In genomic region chr10:24416248-24416647, GRCh38 we compare ENCODE assay signal across 19 cellular contexts.
DNase-seq lines count a peak whose midpoint lies in the region; ATAC-seq and TF ChIP-seq lines count a peak whose summit lies in the region.
"Had no signal": no experiment of that assay in that cellular context is flagged by ENCODE, and none has a peak within 500 bp of the region (broad histone marks: within the 10 kb centered on the region; RNA-seq: fewer than 3 reads in every experiment).

No MANE protein-coding gene starts in this region.

- TF ChIP-seq CTCF in gastroesophageal sphincter (IDR thresholded peaks at IDR 0.05) (no peak), ovary (IDR thresholded peaks at IDR 0.05) (no peak), testis (IDR thresholded peaks at IDR 0.05) (no peak)

- ATAC-seq in gastroesophageal sphincter (peak; percentile 50), aorta (ENCODE audit: low FRiP score) (no peak)
- ATAC-seq in activated CD4-positive, CD25-positive, alpha-beta regulatory T cell treated with anti-CD3 and anti-CD28 coated beads, Interleukin-2, amount 50 U/mL, for 24 hours, result no peak
- ATAC-seq: activated CD8-positive, alpha-beta T cell treated with anti-CD3 and anti-CD28 coated beads for 36 hours; HepG2 had no signal

- H3K4me3 ChIP-seq in adipocyte (ENCODE audit: low read length), result no peak overlapping the region
- H3K4me3 ChIP-seq in gastroesophageal sphincter, result no peak overlapping the region
- no peak overlapping the region for H3K4me3 ChIP-seq in ovary
- H3K4me3 ChIP-seq in testis, result no peak overlapping the region
- no peak overlapping the region for H3K4me3 ChIP-seq in aorta (ENCODE audit: low read length in 2 of 2)
- H3K4me3 ChIP-seq: GM23338, PC-9, SJSA1, thoracic aorta had no signal

- TF ChIP-seq EP300 in gastroesophageal sphincter (IDR thresholded peaks at IDR 0.05), result no peak
- TF ChIP-seq EP300 in ovary (IDR thresholded peaks at IDR 0.05), result no peak

- H3K9ac ChIP-seq in adipocyte (ENCODE audit: low read length), result peak overlapping the region; percentile 43

- H3K36me3 ChIP-seq in adipocyte (ENCODE audit: control insufficient read depth, insufficient read depth, low read length, severe bottlenecking) (no peaks in the 10 kb centered on the region), gastroesophageal sphincter (no peaks in the 10 kb centered on the region), ovary (no peaks in the 10 kb centered on the region), testis (ENCODE audit: low read depth, missing control alignments) (no peaks in the 10 kb centered on the region), aorta (ENCODE audit: control insufficient read depth in 1 of 2, insufficient read depth in 2 of 2, low read length in 1 of 2) (no peaks in the 10 kb centered on the region)
- H3K36me3 ChIP-seq: SJSA1, thoracic aorta had no signal

- DNase-seq in adipocyte (ENCODE audit: low read depth), result no peak
- DNase-seq in ovary, result peak in 4 of 5 donors; percentile 25 to 49 (median 42)
- peak; percentile 71 for DNase-seq in testis
- no peak for DNase-seq in A172 (ENCODE audit: low spot score)
- DNase-seq in stimulated activated CD8-positive, alpha-beta memory T cell treated with anti-CD3 and anti-CD28 coated beads, Interleukin-4, amount 100 ng/mL, for 48 hours, result no peak
- DNase-seq in aorta, result no peak
- DNase-seq: activated CD8-positive, alpha-beta T cell treated with anti-CD3 and anti-CD28 coated beads for 36 hours; CD4-positive, alpha-beta memory T cell; DND-41; NCI-H146; stimulated activated CD4-positive, alpha-beta T cell treated with anti-CD3 and anti-CD28 coated beads, Interleukin-2, amount 100 ng/mL, for 24 hours; T-helper 2 cell had no signal

- TF ChIP-seq POLR2A in gastroesophageal sphincter (IDR thresholded peaks at IDR 0.05), result no peak
- TF ChIP-seq POLR2A in ovary (IDR thresholded peaks at IDR 0.05), result no peak
- TF ChIP-seq POLR2A in testis (IDR thresholded peaks at IDR 0.05), result no peak

- H3K4me1 ChIP-seq in adipocyte (ENCODE audit: control insufficient read depth, insufficient read depth, low read length), result peaks cover 19% of the 10 kb centered on the region
- H3K4me1 ChIP-seq in gastroesophageal sphincter, result peaks cover 0 to 22% (median 12%) of the 10 kb centered on the region in 3 donors
- H3K4me1 ChIP-seq in ovary (ENCODE audit: insufficient read depth), result peaks cover 5% of the 10 kb centered on the region
- peaks cover 26% of the 10 kb centered on the region for H3K4me1 ChIP-seq in testis
- H3K4me1 ChIP-seq in aorta (ENCODE audit: control insufficient read depth in 1 of 2, insufficient read depth in 2 of 2, low read length in 2 of 2), result no peaks in the 10 kb centered on the region
- H3K4me1 ChIP-seq: SJSA1 had no signal

- intact Hi-C loops in ovary (cut with DNase I), result no loop called here
- intact Hi-C loops in testis (cut with DNase I; ENCODE audit: low total_unique reads), result no loop called here
- intact Hi-C loops in aorta (cut with DNase I), result loop anchor here in 1 of 2 donors (10.0 kb wide), 1 partner anchor 89 kb away; no protein-coding TSS in a partner anchor

- WGBS in gastroesophageal sphincter (ENCODE audit: low coverage in 1 of 2), 2 donors, result 22 to 23% methylated on average over 4 of the region's 4 CpGs
- 20 to 22% (median 22%) methylated on average over 4 of the region's 4 CpGs for WGBS in ovary, 3 donors
- WGBS in testis, 2 donors, result 31 to 46% methylated on average over 4 of the region's 4 CpGs
- WGBS in aorta, 2 donors, result 89 to 90% methylated on average over 4 of the region's 4 CpGs

- H3K27ac ChIP-seq in gastroesophageal sphincter (peak overlapping the region in 3 of 4 donors; percentile 68 to 72 (median 70)), ovary (peak overlapping the region in 1 of 2 donors; percentile 41), testis (peak overlapping the region; percentile 67 to 69), aorta (ENCODE audit: low read depth in 1 of 2, low read length in 2 of 2) (no peak overlapping the region)
- H3K27ac ChIP-seq: PC-9, SJSA1, thoracic aorta had no signal

- H3K9me3 ChIP-seq in adipocyte (ENCODE audit: control insufficient read depth, low read length), result no peaks in the 10 kb centered on the region
- H3K9me3 ChIP-seq in gastroesophageal sphincter, result no peaks in the 10 kb centered on the region
- H3K9me3 ChIP-seq in ovary, result no peaks in the 10 kb centered on the region
- no peaks in the 10 kb centered on the region for H3K9me3 ChIP-seq in testis
- no peaks in the 10 kb centered on the region for H3K9me3 ChIP-seq in aorta (ENCODE audit: control insufficient read depth, low read length)
- H3K9me3 ChIP-seq: SJSA1, thoracic aorta had no signal

- H3K27me3 ChIP-seq in adipocyte (replicated peaks; ENCODE audit: control insufficient read depth, insufficient read depth, low read length) (no peaks in the 10 kb centered on the region), gastroesophageal sphincter (no peaks in the 10 kb centered on the region), ovary (no peaks in the 10 kb centered on the region), testis (no peaks in the 10 kb centered on the region), aorta (ENCODE audit: control insufficient read depth in 1 of 2, insufficient read depth in 2 of 2, low read length in 1 of 2) (no peaks in the 10 kb centered on the region)
- H3K27me3 ChIP-seq: SJSA1 had no signal

Comparison
In these comparisons a context has a peak if more than half of its experiments do, and no peak if none do; other contexts are left out.
1. DNase-seq: peak in ovary (4 of 5) and testis (single experiment); none in adipocyte (single experiment), A172 (single experiment), stimulated activated CD8-positive, alpha-beta memory T cell treated with anti-CD3 and anti-CD28 coated beads, Interleukin-4, amount 100 ng/mL, for 48 hours (single experiment) and aorta (0 of 2).
2. H3K27ac ChIP-seq: peak in gastroesophageal sphincter (3 of 4) and testis (2 of 2); none in aorta (0 of 2).